1 cellular context compared by ENCODE assay signal in genomic region chr15:40564591-40565332, GRCh38.
A peak's percentile ranks its signal among the peaks of the same experiment; 100 is the strongest.
TF ChIP-seq lines count a peak whose summit lies in the region.

Gene CCDC32, minus strand, starts transcription at chr15:40565042. Its CDS starts 2,027 bp downstream, at chr15:40563015.

TF ChIP-seq in HepG2, 621 proteins besides CTCF, POLR2A, EP300 and RAD21 (continued from another document and continues in another):
- no peak; the same call in 1 of the 2 replicates for TF ChIP-seq ZNF362 (CRISPR knock-in tag; IDR thresholded peaks at IDR 0.05; ENCODE audit: borderline replicate concordance)
- no peak for TF ChIP-seq SOX13 (IDR thresholded peaks at IDR 0.05)
- peak in 1 of 2 experiments; percentile 17; a peak in 1 of 4 replicates for TF ChIP-seq SOX13 (CRISPR knock-in tag; conservative IDR thresholded peaks at IDR 0.05 in 1 of 2, IDR thresholded peaks at IDR 0.05 in 1 of 2)
- TF ChIP-seq ZNF205 (CRISPR knock-in tag; IDR thresholded peaks at IDR 0.05) = no peak
- TF ChIP-seq NFE2L1 (CRISPR knock-in tag; IDR thresholded peaks at IDR 0.05; ENCODE audit: borderline replicate concordance) = no peak
- TF ChIP-seq SAFB2 (CRISPR knock-in tag; IDR thresholded peaks at IDR 0.05; ENCODE audit: borderline replicate concordance, low read depth) = no peak
- TF ChIP-seq ZNF550 (CRISPR knock-in tag; IDR thresholded peaks at IDR 0.05; ENCODE audit: borderline replicate concordance) = no peak
- TF ChIP-seq AHR (CRISPR knock-in tag; IDR thresholded peaks at IDR 0.05) = no peak
- peak; percentile 56; the same call in 1 of the 2 replicates for TF ChIP-seq YEATS2 (CRISPR knock-in tag; IDR thresholded peaks at IDR 0.05; ENCODE audit: borderline replicate concordance)
- no peak for TF ChIP-seq ZBTB33 (CRISPR knock-in tag; IDR thresholded peaks at IDR 0.05)
- TF ChIP-seq CBX1 (IDR thresholded peaks at IDR 0.05; ENCODE audit: low read depth) = no peak
- no peak for TF ChIP-seq ZNF138 (CRISPR knock-in tag; IDR thresholded peaks at IDR 0.05; ENCODE audit: low read depth)
- TF ChIP-seq GLMP (CRISPR knock-in tag; IDR thresholded peaks at IDR 0.05; ENCODE audit: borderline replicate concordance) = no peak
- no peak for TF ChIP-seq EHMT2 (IDR thresholded peaks at IDR 0.05; ENCODE audit: borderline replicate concordance, low read depth, low read length)
- TF ChIP-seq THAP9 (CRISPR knock-in tag; IDR thresholded peaks at IDR 0.05; ENCODE audit: borderline replicate concordance) = no peak; the same call in 1 of the 2 replicates
- TF ChIP-seq ZNF326 (CRISPR knock-in tag; IDR thresholded peaks at IDR 0.05; ENCODE audit: borderline replicate concordance) = no peak
- no peak for TF ChIP-seq NFKBIZ (CRISPR knock-in tag; IDR thresholded peaks at IDR 0.05)
- peak; percentile 77 for TF ChIP-seq GATAD1 (CRISPR knock-in tag; IDR thresholded peaks at IDR 0.05)
- TF ChIP-seq ZNF280D (CRISPR knock-in tag; IDR thresholded peaks at IDR 0.05) = no peak
- no peak; the same call in 1 of the 2 replicates for TF ChIP-seq NFKB2 (CRISPR knock-in tag; IDR thresholded peaks at IDR 0.05; ENCODE audit: borderline replicate concordance)
- TF ChIP-seq IKZF5 (CRISPR knock-in tag; IDR thresholded peaks at IDR 0.05) = peak; percentile 25
- TF ChIP-seq POLR2G (IDR thresholded peaks at IDR 0.05; ENCODE audit: low read depth, low read length) = peak; percentile 84
- no peak for TF ChIP-seq DPF2 (CRISPR knock-in tag; IDR thresholded peaks at IDR 0.05; ENCODE audit: borderline replicate concordance, low read depth)
- TF ChIP-seq ZMYM2 (CRISPR knock-in tag; IDR thresholded peaks at IDR 0.05) = no peak
- TF ChIP-seq NCOA5 (CRISPR knock-in tag; IDR thresholded peaks at IDR 0.05) = no peak
- TF ChIP-seq TEAD2 (CRISPR knock-in tag; IDR thresholded peaks at IDR 0.05) = no peak
- TF ChIP-seq ZNF292 (CRISPR knock-in tag; IDR thresholded peaks at IDR 0.05; ENCODE audit: borderline replicate concordance, low read depth) = no peak
- TF ChIP-seq KLF12 (CRISPR knock-in tag; IDR thresholded peaks at IDR 0.05; ENCODE audit: borderline replicate concordance) = no peak
- no peak for TF ChIP-seq ZNF776 (CRISPR knock-in tag; IDR thresholded peaks at IDR 0.05)
- TF ChIP-seq ZGPAT (CRISPR knock-in tag; IDR thresholded peaks at IDR 0.05) = 0 out of 2 replicates have a peak, but pooled peaks have one; percentile 40
- TF ChIP-seq RFX1 (IDR thresholded peaks at IDR 0.05) = peak; percentile 85
- TF ChIP-seq CC2D1A (CRISPR knock-in tag; IDR thresholded peaks at IDR 0.05) = no peak
- no peak for TF ChIP-seq ZNF710 (CRISPR knock-in tag; IDR thresholded peaks at IDR 0.05; ENCODE audit: borderline replicate concordance)
- TF ChIP-seq ZNF512 (CRISPR knock-in tag; IDR thresholded peaks at IDR 0.05) = no peak
- no peak for TF ChIP-seq MED8 (CRISPR knock-in tag; IDR thresholded peaks at IDR 0.05; ENCODE audit: insufficient replicate concordance)
- no peak for TF ChIP-seq STAG1 (CRISPR knock-in tag; IDR thresholded peaks at IDR 0.05)
- no peak for TF ChIP-seq FOXO1 (CRISPR knock-in tag; IDR thresholded peaks at IDR 0.05)
- no peak for TF ChIP-seq ZNF556 (CRISPR knock-in tag; IDR thresholded peaks at IDR 0.05; ENCODE audit: borderline replicate concordance)
- TF ChIP-seq CBFB (CRISPR knock-in tag; IDR thresholded peaks at IDR 0.05) = no peak
- TF ChIP-seq SAP130 (CRISPR knock-in tag; IDR thresholded peaks at IDR 0.05; ENCODE audit: low read depth) = peak; percentile 85
- 0 out of 2 replicates have a peak, but pooled peaks have one; percentile 52 for TF ChIP-seq MTERF4 (CRISPR knock-in tag; IDR thresholded peaks at IDR 0.05)
- TF ChIP-seq ZBTB49 (CRISPR knock-in tag; IDR thresholded peaks at IDR 0.05; ENCODE audit: borderline replicate concordance) = no peak
